8 cellular contexts compared by ENCODE assay signal in the genomic region with DNA sequence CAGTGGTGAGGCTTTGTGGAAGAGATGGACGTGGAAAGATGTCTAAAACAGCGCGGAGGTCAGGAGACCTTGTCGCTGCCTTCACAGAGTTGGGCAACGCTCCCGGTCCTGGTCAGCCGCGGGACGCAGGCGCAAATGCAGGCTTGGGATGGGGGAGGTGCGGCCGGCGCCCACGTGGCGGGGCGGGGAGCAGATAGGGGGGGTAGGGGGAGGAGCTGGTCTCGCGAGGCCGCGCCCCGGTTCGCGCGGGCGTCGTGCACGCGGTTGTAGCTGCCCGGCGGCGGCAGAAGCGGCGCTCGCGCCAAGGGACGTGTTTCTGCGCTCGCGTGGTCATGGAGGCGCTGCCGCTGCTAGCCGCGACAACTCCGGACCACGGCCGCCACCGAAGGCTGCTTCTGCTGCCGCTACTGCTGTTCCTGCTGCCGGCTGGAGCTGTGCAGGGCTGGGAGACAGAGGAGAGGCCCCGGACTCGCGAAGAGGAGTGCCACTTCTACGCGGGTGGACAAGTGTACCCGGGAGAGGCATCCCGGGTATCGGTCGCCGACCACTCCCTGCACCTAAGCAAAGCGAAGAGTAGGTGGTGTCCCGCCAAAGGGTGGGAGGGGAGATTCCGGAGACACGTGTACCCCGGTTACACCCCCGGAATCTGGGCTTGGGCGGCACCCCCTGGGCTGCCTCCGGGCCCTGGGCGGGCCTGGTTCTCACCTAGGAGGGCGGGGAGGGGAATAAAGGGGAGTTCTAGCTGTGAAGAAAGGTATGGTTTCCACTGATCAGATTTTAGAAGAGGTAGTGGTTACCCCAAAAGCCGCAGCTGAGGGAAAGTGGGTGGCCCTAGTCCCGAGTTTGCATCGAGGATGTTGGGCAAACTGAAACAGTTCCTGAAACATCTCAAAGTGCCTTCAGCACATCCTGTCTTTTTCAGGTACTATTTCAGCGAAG. TPM values are rescaled to one million over a fixed set of nuclear protein-coding genes. Genes with fewer than 3 reads are reported as not detected.
DNase-seq lines count a peak whose midpoint lies in the region; ATAC-seq and TF ChIP-seq lines count a peak whose summit lies in the region.

A gene (plus strand): TSS at position 255 of the 939 bp plus-strand sequence. CDS start 78 bp downstream, at position 333.

- in situ Hi-C loops in ACHN (cut with HindIII; ENCODE audit: low pct_ligation_motif_present, low pct_unique_long_range_greater_than_20kb, low sequenced_read_pairs), result no loop called here

- no peak within 1 kb of the TSS for H3K27ac Mint-ChIP-seq in WTC11

- peak within 1 kb of the TSS; percentile 67 for H3K27ac ChIP-seq in caudate nucleus (ENCODE audit: low read depth, low read length)

- POLR2A ChIA-PET in WTC11 (lab: Charles Lee), result no interaction called here

- no peaks in the 10 kb centered on the region for H3K27me3 Mint-ChIP-seq in WTC11 (ENCODE audit: low read depth)

- peak; percentile 79 for DNase-seq in ACHN
- DNase-seq in NCI-H2227 (lab: John Stamatoyannopoulos, UW; ENCODE audit: unreplicated experiment), result peak; percentile 95
- peak; percentile 75 for DNase-seq in WTC11 (ENCODE audit: low spot score)
- DNase-seq in caudate nucleus (lab: John Stamatoyannopoulos, UW), result peak; percentile 4 to 89 (median 78)
- peak; percentile 87 for DNase-seq in iris pigment epithelial cell (ENCODE audit: low read depth)
- DNase-seq in stimulated activated CD4-positive, alpha-beta T cell treated with anti-CD3 and anti-CD28 coated beads, Interleukin-12 subunit alpha, Interleukin-12 subunit beta, amount 100 ng/mL, for 24 hours (ENCODE audit: low read depth in 2 of 2), result peak; percentile 55 to 66

- ATAC-seq in GM18868 (IDR thresholded peaks at IDR 0.05; ENCODE audit: unreplicated experiment) (peak; percentile 68), HG03108 (IDR thresholded peaks at IDR 0.05; ENCODE audit: unreplicated experiment) (peak; percentile 53), WTC11 (peak; percentile 85)

- H3K9me3 Mint-ChIP-seq in WTC11, result no peaks in the 10 kb centered on the region

- H3K4me3 Mint-ChIP-seq in WTC11, result peak within 1 kb of the TSS; percentile 80

- peaks cover 20% of the 10 kb centered on the region for H3K4me1 Mint-ChIP-seq in WTC11

- CTCF ChIA-PET in WTC11 (lab: Charles Lee), result interaction anchor here (1.0 kb wide), 1 partner anchor 130 kb away, joined by 3 read pairs; no protein-coding TSS in a partner anchor

- H3K36me3 Mint-ChIP-seq in WTC11, result peaks cover 15% of the 10 kb centered on the region

- no peak for TF ChIP-seq CTCF in WTC11 (IDR thresholded peaks at IDR 0.05)

TF ChIP-seq in WTC11, 78 proteins besides CTCF, POLR2A, EP300 and RAD21 (continues in another document):
- TF ChIP-seq TEAD4 (CRISPR knock-in tag; IDR thresholded peaks at IDR 0.05), result no peak
- TF ChIP-seq, protein P1, sequence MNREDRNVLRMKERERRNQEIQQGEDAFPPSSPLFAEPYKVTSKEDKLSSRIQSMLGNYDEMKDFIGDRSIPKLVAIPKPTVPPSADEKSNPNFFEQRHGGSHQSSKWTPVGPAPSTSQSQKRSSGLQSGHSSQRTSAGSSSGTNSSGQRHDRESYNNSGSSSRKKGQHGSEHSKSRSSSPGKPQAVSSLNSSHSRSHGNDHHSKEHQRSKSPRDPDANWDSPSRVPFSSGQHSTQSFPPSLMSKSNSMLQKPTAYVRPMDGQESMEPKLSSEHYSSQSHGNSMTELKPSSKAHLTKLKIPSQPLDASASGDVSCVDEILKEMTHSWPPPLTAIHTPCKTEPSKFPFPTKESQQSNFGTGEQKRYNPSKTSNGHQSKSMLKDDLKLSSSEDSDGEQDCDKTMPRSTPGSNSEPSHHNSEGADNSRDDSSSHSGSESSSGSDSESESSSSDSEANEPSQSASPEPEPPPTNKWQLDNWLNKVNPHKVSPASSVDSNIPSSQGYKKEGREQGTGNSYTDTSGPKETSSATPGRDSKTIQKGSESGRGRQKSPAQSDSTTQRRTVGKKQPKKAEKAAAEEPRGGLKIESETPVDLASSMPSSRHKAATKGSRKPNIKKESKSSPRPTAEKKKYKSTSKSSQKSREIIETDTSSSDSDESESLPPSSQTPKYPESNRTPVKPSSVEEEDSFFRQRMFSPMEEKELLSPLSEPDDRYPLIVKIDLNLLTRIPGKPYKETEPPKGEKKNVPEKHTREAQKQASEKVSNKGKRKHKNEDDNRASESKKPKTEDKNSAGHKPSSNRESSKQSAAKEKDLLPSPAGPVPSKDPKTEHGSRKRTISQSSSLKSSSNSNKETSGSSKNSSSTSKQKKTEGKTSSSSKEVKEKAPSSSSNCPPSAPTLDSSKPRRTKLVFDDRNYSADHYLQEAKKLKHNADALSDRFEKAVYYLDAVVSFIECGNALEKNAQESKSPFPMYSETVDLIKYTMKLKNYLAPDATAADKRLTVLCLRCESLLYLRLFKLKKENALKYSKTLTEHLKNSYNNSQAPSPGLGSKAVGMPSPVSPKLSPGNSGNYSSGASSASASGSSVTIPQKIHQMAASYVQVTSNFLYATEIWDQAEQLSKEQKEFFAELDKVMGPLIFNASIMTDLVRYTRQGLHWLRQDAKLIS (CRISPR knock-in tag; IDR thresholded peaks at IDR 0.05; ENCODE audit: borderline replicate concordance), result no peak
- peak; percentile 64; the same call in 1 of the 2 replicates for TF ChIP-seq ATF1 (CRISPR knock-in tag; IDR thresholded peaks at IDR 0.05)
- TF ChIP-seq, protein P2, sequence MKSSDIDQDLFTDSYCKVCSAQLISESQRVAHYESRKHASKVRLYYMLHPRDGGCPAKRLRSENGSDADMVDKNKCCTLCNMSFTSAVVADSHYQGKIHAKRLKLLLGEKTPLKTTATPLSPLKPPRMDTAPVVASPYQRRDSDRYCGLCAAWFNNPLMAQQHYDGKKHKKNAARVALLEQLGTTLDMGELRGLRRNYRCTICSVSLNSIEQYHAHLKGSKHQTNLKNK (CRISPR knock-in tag; IDR thresholded peaks at IDR 0.05), result no peak
- TF ChIP-seq, protein P3, sequence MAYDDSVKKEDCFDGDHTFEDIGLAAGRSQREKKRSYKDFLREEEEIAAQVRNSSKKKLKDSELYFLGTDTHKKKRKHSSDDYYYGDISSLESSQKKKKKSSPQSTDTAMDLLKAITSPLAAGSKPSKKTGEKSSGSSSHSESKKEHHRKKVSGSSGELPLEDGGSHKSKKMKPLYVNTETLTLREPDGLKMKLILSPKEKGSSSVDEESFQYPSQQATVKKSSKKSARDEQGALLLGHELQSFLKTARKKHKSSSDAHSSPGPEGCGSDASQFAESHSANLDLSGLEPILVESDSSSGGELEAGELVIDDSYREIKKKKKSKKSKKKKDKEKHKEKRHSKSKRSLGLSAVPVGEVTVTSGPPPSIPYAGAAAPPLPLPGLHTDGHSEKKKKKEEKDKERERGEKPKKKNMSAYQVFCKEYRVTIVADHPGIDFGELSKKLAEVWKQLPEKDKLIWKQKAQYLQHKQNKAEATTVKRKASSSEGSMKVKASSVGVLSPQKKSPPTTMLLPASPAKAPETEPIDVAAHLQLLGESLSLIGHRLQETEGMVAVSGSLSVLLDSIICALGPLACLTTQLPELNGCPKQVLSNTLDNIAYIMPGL (CRISPR knock-in tag; IDR thresholded peaks at IDR 0.05), result no peak
- TF ChIP-seq TEAD1 (CRISPR knock-in tag; IDR thresholded peaks at IDR 0.05), result 0 out of 2 replicates have a peak, but pooled peaks have one; percentile 26
- TF ChIP-seq, protein P4, sequence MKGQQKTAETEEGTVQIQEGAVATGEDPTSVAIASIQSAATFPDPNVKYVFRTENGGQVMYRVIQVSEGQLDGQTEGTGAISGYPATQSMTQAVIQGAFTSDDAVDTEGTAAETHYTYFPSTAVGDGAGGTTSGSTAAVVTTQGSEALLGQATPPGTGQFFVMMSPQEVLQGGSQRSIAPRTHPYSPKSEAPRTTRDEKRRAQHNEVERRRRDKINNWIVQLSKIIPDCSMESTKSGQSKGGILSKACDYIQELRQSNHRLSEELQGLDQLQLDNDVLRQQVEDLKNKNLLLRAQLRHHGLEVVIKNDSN (CRISPR knock-in tag; IDR thresholded peaks at IDR 0.05), result peak; percentile 70
- TF ChIP-seq, protein P5, sequence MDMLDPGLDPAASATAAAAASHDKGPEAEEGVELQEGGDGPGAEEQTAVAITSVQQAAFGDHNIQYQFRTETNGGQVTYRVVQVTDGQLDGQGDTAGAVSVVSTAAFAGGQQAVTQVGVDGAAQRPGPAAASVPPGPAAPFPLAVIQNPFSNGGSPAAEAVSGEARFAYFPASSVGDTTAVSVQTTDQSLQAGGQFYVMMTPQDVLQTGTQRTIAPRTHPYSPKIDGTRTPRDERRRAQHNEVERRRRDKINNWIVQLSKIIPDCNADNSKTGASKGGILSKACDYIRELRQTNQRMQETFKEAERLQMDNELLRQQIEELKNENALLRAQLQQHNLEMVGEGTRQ (CRISPR knock-in tag; IDR thresholded peaks at IDR 0.05), result peak; percentile 78
- TF ChIP-seq, protein P6, sequence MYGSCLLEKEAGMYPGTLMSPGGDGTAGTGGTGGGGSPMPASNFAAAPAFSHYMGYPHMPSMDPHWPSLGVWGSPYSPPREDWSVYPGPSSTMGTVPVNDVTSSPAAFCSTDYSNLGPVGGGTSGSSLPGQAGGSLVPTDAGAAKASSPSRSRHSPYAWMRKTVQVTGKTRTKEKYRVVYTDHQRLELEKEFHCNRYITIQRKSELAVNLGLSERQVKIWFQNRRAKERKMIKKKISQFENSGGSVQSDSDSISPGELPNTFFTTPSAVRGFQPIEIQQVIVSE (CRISPR knock-in tag; IDR thresholded peaks at IDR 0.05; ENCODE audit: borderline replicate concordance), result no peak
- TF ChIP-seq ZNF219 (CRISPR knock-in tag; IDR thresholded peaks at IDR 0.05; ENCODE audit: borderline replicate concordance), result no peak
- TF ChIP-seq TP53 (CRISPR knock-in tag; IDR thresholded peaks at IDR 0.05), result no peak; the same call in 1 of the 2 replicates
- TF ChIP-seq KAT7 (CRISPR knock-in tag; IDR thresholded peaks at IDR 0.05; ENCODE audit: borderline replicate concordance), result no peak
- TF ChIP-seq, protein P7, sequence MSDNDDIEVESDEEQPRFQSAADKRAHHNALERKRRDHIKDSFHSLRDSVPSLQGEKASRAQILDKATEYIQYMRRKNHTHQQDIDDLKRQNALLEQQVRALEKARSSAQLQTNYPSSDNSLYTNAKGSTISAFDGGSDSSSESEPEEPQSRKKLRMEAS (CRISPR knock-in tag; IDR thresholded peaks at IDR 0.05), result peak; percentile 88

RNA-seq across cellular contexts. Expression of the gene that starts here (rescaled TPM):
- 126 to 142 TPM (median 135 TPM) in 3 replicates for total RNA-seq in WTC11 (2021)

Comparison
In these comparisons a context has a peak if more than half of its experiments do, and no peak if none do; other contexts are left out.
1. Peak in every context shown above with its lines: DNase-seq, ATAC-seq and H3K27ac ChIP-seq.